In genomic region chr2:218301176-218301819, GRCh38 we compare ENCODE assay signal across 8 cellular contexts. TPM values are rescaled to one million over a fixed set of nuclear protein-coding genes. Genes with fewer than 3 reads are reported as not detected.
DNase-seq lines count a peak whose midpoint lies in the region; ATAC-seq and TF ChIP-seq lines count a peak whose summit lies in the region.

No MANE protein-coding gene starts in this region.

- H3K27me3 Mint-ChIP-seq in T-helper 2 cell treated with Interferon-gamma antibody and Interleukin-4, amounts not matched to agents 5 μg/mL and 100 μg/mL, for 36 hours (ENCODE audit: low read depth), result no peaks in the 10 kb centered on the region

- H3K4me3 Mint-ChIP-seq in T-helper 2 cell treated with Interferon-gamma antibody and Interleukin-4, amounts not matched to agents 5 μg/mL and 100 μg/mL, for 36 hours, result no peak overlapping the region

- ATAC-seq in HG02885 (IDR thresholded peaks at IDR 0.05; ENCODE audit: poor library complexity, unreplicated experiment) (peak; percentile 75), GM18858 (IDR thresholded peaks at IDR 0.05; ENCODE audit: unreplicated experiment) (no peak)

- no peaks in the 10 kb centered on the region for H3K79me2 ChIP-seq in smooth muscle cell (ENCODE audit: low read depth)

- H3K4me1 ChIP-seq in smooth muscle cell (ENCODE audit: low read depth), result no peaks in the 10 kb centered on the region

- DNase-seq in GF-D8 (lab: John Stamatoyannopoulos, UW) (peak; percentile 76), NCI-H2029 (lab: John Stamatoyannopoulos, UW) (peak; percentile 91), anterior cingulate cortex (lab: John Stamatoyannopoulos, UW) (peak in 52 of 58 donors; percentile 22 to 83 (median 63)), hypothalamus (lab: John Stamatoyannopoulos, UW) (peak in 47 of 51 donors; percentile 20 to 90 (median 65)), smooth muscle cell (lab: John Stamatoyannopoulos, UW; ENCODE audit: unreplicated experiment) (peak; percentile 52)
- DNase-seq in T-helper 2 cell treated with Interferon-gamma antibody and Interleukin-4, amounts not matched to agents 5 μg/mL and 100 μg/mL, for 36 hours (ENCODE audit: low spot score), result peak; percentile 78

- no peaks in the 10 kb centered on the region for H3K36me3 ChIP-seq in smooth muscle cell (ENCODE audit: low read depth)

- peak overlapping the region; percentile 61 for H3K27ac Mint-ChIP-seq in T-helper 2 cell treated with Interferon-gamma antibody and Interleukin-4, amounts not matched to agents 5 μg/mL and 100 μg/mL, for 36 hours

- H3K4me2 ChIP-seq in smooth muscle cell, result no peak overlapping the region

- H3K4me3 ChIP-seq in smooth muscle cell, result no peak overlapping the region

- peaks cover 6% of the 10 kb centered on the region for H3K4me1 Mint-ChIP-seq in T-helper 2 cell treated with Interferon-gamma antibody and Interleukin-4, amounts not matched to agents 5 μg/mL and 100 μg/mL, for 36 hours (ENCODE audit: low read depth)

- H4K20me1 ChIP-seq in smooth muscle cell (ENCODE audit: low read depth), result no peaks in the 10 kb centered on the region

- no peaks in the 10 kb centered on the region for H3K36me3 Mint-ChIP-seq in T-helper 2 cell treated with Interferon-gamma antibody and Interleukin-4, amounts not matched to agents 5 μg/mL and 100 μg/mL, for 36 hours (ENCODE audit: low read depth)

- no peak overlapping the region for H2AFZ ChIP-seq in smooth muscle cell (ENCODE audit: low read depth)

- 5% methylated on average over 9 of the region's 9 CpGs for WGBS in smooth muscle cell (ENCODE audit: low lambda C conversion rate)

- no peaks in the 10 kb centered on the region for H3K9me3 Mint-ChIP-seq in T-helper 2 cell treated with Interferon-gamma antibody and Interleukin-4, amounts not matched to agents 5 μg/mL and 100 μg/mL, for 36 hours

- no peaks in the 10 kb centered on the region for H3K9me3 ChIP-seq in smooth muscle cell (replicated peaks; ENCODE audit: low read depth)

- no peak overlapping the region for H3K9ac ChIP-seq in smooth muscle cell (ENCODE audit: low read depth)

- TF ChIP-seq CTCF in smooth muscle cell (IDR thresholded peaks at IDR 0.05; ENCODE audit: borderline replicate concordance, insufficient read depth, poor library complexity, severe bottlenecking), result peak; percentile 91

- no peaks in the 10 kb centered on the region for H3F3A ChIP-seq in smooth muscle cell (ENCODE audit: low read depth)

- H3K27ac ChIP-seq in smooth muscle cell (ENCODE audit: low read depth), result no peak overlapping the region

- no peaks in the 10 kb centered on the region for H3K27me3 ChIP-seq in smooth muscle cell (ENCODE audit: low read depth)

RNA-seq across cellular contexts. Expression of gene TMBIM1, which starts 9.0 kb away (rescaled TPM):
- 109 TPM in 2 replicates for total RNA-seq in smooth muscle cell
- polyA plus RNA-seq in smooth muscle cell, result 121 and 172 TPM in 2 replicates

RNA-seq across cellular contexts. Expression of gene PNKD, which starts 31.0 kb away (rescaled TPM):
- total RNA-seq in smooth muscle cell, result 26.1 and 42.0 TPM in 2 replicates
- polyA plus RNA-seq in smooth muscle cell, result 109 and 126 TPM in 2 replicates

RNA-seq across cellular contexts. Expression of gene AAMP, which starts 31.4 kb away (rescaled TPM):
- total RNA-seq in smooth muscle cell, result 58.9 and 71.5 TPM in 2 replicates
- polyA plus RNA-seq in smooth muscle cell, result 95.8 and 135 TPM in 2 replicates

RNA-seq across cellular contexts. Expression of gene GPBAR1, which starts 40.5 kb away (rescaled TPM):
- 0.94 and 1.3 TPM in 2 replicates for total RNA-seq in smooth muscle cell
- polyA plus RNA-seq in smooth muscle cell, result 1.6 and 2.6 TPM in 2 replicates

RNA-seq across cellular contexts. Expression of gene CATIP, which starts 55.4 kb away (rescaled TPM):
- not detected in 2 replicates for total RNA-seq in smooth muscle cell
- polyA plus RNA-seq in smooth muscle cell, result 0.18 and 0.25 TPM in 2 replicates
